In the genomic region with DNA sequence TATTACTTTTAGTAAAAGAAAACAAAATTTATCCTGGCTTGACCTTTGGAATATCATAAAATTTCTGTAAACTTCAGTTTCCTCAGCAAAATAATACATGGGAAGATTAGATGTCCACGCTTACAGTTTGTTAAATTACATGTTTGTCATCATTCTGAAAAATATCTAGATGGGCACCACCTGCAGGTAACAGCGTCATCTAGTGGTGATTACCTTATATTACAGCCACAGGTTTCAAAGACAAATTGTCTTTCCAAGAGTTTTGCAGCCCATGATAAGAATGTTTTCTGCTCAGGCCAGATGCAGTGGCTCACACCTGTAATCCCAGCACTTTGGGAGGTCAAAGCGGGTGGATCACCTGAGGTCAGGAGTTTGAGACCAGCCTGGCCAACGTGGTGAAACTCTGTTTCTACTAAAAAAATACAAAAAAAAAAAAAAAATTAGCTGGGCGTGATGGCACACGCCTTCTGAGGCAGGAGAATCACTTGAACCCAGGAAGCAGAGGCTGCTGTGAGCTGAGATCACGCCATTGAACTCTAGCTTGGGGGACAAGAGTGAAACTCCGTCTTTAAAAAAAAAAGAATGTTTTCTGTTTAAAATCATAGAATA, we compare ENCODE assay signal across 10 cellular contexts.
A peak's percentile ranks its signal among the peaks of the same experiment; 100 is the strongest.
DNase-seq lines count a peak whose midpoint lies in the region; ATAC-seq and TF ChIP-seq lines count a peak whose summit lies in the region.
"Had no signal": no experiment of that assay in that cellular context is flagged by ENCODE, and none has a peak within 500 bp of the region (broad histone marks: within the 10 kb centered on the region; RNA-seq: fewer than 3 reads in every experiment).

No MANE protein-coding gene starts in this region.

- WGBS in esophagus muscularis mucosa, result 77% methylated on average over 8 of the region's 8 CpGs
- WGBS in testis, 2 donors, result 80 to 85% methylated on average over 8 of the region's 8 CpGs

- H3K9me2 ChIP-seq in OCI-LY1 (ENCODE audit: low read depth, low read length), result no peaks in the 10 kb centered on the region

- H3K4me3 ChIP-seq in OCI-LY1 (ENCODE audit: low read depth, low read length, poor library complexity, severe bottlenecking) (no peak overlapping the region), esophagus muscularis mucosa (no peak overlapping the region), testis (no peak overlapping the region)

- no peak overlapping the region for H3K27ac Mint-ChIP-seq in stimulated activated naive B cell treated with anti-CD40 and anti-IgM and Interleukin-4, amounts not matched to agents 10 μg/mL and 1 μg/mL and 100 μg/mL, for 72 hours
- H3K27ac Mint-ChIP-seq: activated naive CD4-positive, alpha-beta T cell treated with anti-CD3 and anti-CD28 coated beads for 36 hours had no signal

- no peak overlapping the region for H2AFZ ChIP-seq in OCI-LY1 (ENCODE audit: low read length)

- peak overlapping the region; percentile 1; the same call in 1 of the 2 replicates for H3K4me2 ChIP-seq in OCI-LY1 (ENCODE audit: low read length)

- H3K9ac ChIP-seq in OCI-LY1 (ENCODE audit: low read length), result 0 out of 2 replicates have a peak overlapping the region, but pooled peaks have one; percentile 4

- H3K9me3 ChIP-seq in OCI-LY1 (ENCODE audit: low read length) (no peaks in the 10 kb centered on the region), esophagus muscularis mucosa (no peaks in the 10 kb centered on the region), testis (no peaks in the 10 kb centered on the region)

- H4K20me1 ChIP-seq in OCI-LY1 (ENCODE audit: insufficient read depth, low read length), result no peaks in the 10 kb centered on the region

- H3K4me1 ChIP-seq in OCI-LY1 (ENCODE audit: insufficient read depth, low read length, severe bottlenecking), result peaks cover 25% of the 10 kb centered on the region
- peaks cover 0 to 31% (median 22%) of the 10 kb centered on the region in 4 donors for H3K4me1 ChIP-seq in esophagus muscularis mucosa
- H3K4me1 ChIP-seq in testis, result no peaks in the 10 kb centered on the region

- ATAC-seq in stimulated activated naive B cell treated with anti-CD40 and anti-IgM and Interleukin-4, amounts not matched to agents 10 μg/mL and 1 μg/mL and 100 μg/mL, for 72 hours (replicated peaks), result no peak

- no peak overlapping the region for H3K4me3 Mint-ChIP-seq in stimulated activated naive B cell treated with anti-CD40 and anti-IgM and Interleukin-4, amounts not matched to agents 10 μg/mL and 1 μg/mL and 100 μg/mL, for 72 hours
- H3K4me3 Mint-ChIP-seq: activated naive CD4-positive, alpha-beta T cell treated with anti-CD3 and anti-CD28 coated beads for 36 hours had no signal

- peaks cover 3 to 19% of the 10 kb centered on the region in 2 donors for H3K4me1 Mint-ChIP-seq in stimulated activated naive B cell treated with anti-CD40 and anti-IgM and Interleukin-4, amounts not matched to agents 10 μg/mL and 1 μg/mL and 100 μg/mL, for 72 hours

- peaks cover 26% of the 10 kb centered on the region; the same call in 1 of the 2 replicates for H3K36me3 ChIP-seq in OCI-LY1 (ENCODE audit: insufficient read depth, low read length)
- H3K36me3 ChIP-seq in esophagus muscularis mucosa, result peaks cover 0 to 8% (median 0%) of the 10 kb centered on the region in 4 donors
- H3K36me3 ChIP-seq in testis (ENCODE audit: low read depth, missing control alignments), result no peaks in the 10 kb centered on the region

- TF ChIP-seq CTCF in OCI-LY1 (IDR thresholded peaks at IDR 0.05; ENCODE audit: low read length) (peak; percentile 74), esophagus muscularis mucosa (IDR thresholded peaks at IDR 0.05) (peak in 2 of 3 experiments; percentile 23 to 45), testis (IDR thresholded peaks at IDR 0.05) (peak; percentile 20 to 41 (median 33))

- intact Hi-C loops in esophagus muscularis mucosa (cut with DNase I) (loop anchor here (10.0 kb wide), 1 partner anchor 605 kb away; no protein-coding TSS in a partner anchor), testis (cut with DNase I; ENCODE audit: low total_unique reads) (no loop called here)

- H3K27me3 ChIP-seq in OCI-LY1 (ENCODE audit: insufficient read depth, low read length), result no peaks in the 10 kb centered on the region
- H3K27me3 ChIP-seq in esophagus muscularis mucosa, result no peaks in the 10 kb centered on the region
- H3K27me3 ChIP-seq in testis, result no peaks in the 10 kb centered on the region

- H3K9me3 Mint-ChIP-seq in stimulated activated naive B cell treated with anti-CD40 and anti-IgM and Interleukin-4, amounts not matched to agents 10 μg/mL and 1 μg/mL and 100 μg/mL, for 72 hours, result peaks cover 0 to 3% of the 10 kb centered on the region in 2 donors
- H3K9me3 Mint-ChIP-seq: activated naive CD4-positive, alpha-beta T cell treated with anti-CD3 and anti-CD28 coated beads for 36 hours had no signal

- H3F3A ChIP-seq in OCI-LY1 (ENCODE audit: insufficient read depth, low read length), result no peaks in the 10 kb centered on the region

- H3K79me2 ChIP-seq in OCI-LY1 (ENCODE audit: insufficient read depth, low read length), result no peaks in the 10 kb centered on the region

- DNase-seq in SKM-1 treated with dmso at 0.1 percent for 144 hours (lab: John Stamatoyannopoulos, UW; ENCODE audit: unreplicated experiment), result peak; percentile 39
- no peak for DNase-seq in SKM-1 (lab: John Stamatoyannopoulos, UW; ENCODE audit: unreplicated experiment)
- DNase-seq in esophagus muscularis mucosa (ENCODE audit: extremely low spot score), result no peak
- DNase-seq in testis, result no peak
- no peak for DNase-seq in stimulated activated naive B cell treated with anti-CD40 and anti-IgM and Interleukin-4, amounts not matched to agents 10 μg/mL and 1 μg/mL and 100 μg/mL, for 72 hours
- no peak for DNase-seq in amniotic stem cell (lab: John Stamatoyannopoulos, UW)
- DNase-seq in NCI-H128 (lab: John Stamatoyannopoulos, UW; ENCODE audit: unreplicated experiment), result no peak
- DNase-seq: activated naive CD4-positive, alpha-beta T cell treated with anti-CD3 and anti-CD28 coated beads for 36 hours; hippocampal formation had no signal

- no peaks in the 10 kb centered on the region for H3K27me3 Mint-ChIP-seq in stimulated activated naive B cell treated with anti-CD40 and anti-IgM and Interleukin-4, amounts not matched to agents 10 μg/mL and 1 μg/mL and 100 μg/mL, for 72 hours

- no peaks in the 10 kb centered on the region for H3K36me3 Mint-ChIP-seq in stimulated activated naive B cell treated with anti-CD40 and anti-IgM and Interleukin-4, amounts not matched to agents 10 μg/mL and 1 μg/mL and 100 μg/mL, for 72 hours

- no peak for TF ChIP-seq EP300 in esophagus muscularis mucosa (IDR thresholded peaks at IDR 0.05)

- TF ChIP-seq POLR2A in esophagus muscularis mucosa (IDR thresholded peaks at IDR 0.05; ENCODE audit: low read depth) (no peak), testis (IDR thresholded peaks at IDR 0.05) (no peak)

- peak overlapping the region; percentile 54 for H3K27ac ChIP-seq in OCI-LY1 (ENCODE audit: low read depth, low read length, poor library complexity, severe bottlenecking)
- no peak overlapping the region for H3K27ac ChIP-seq in esophagus muscularis mucosa (replicated peaks in 1 of 4)
- no peak overlapping the region for H3K27ac ChIP-seq in testis
